2 cellular contexts compared by ENCODE assay signal in genomic region chr12:56260380-56260779, GRCh38.
TF ChIP-seq lines count a peak whose summit lies in the region.

No MANE protein-coding gene starts in this region.

TF ChIP-seq in A549, 52 proteins besides CTCF, POLR2A, EP300 and RAD21:
- TF ChIP-seq HOXB5 (CRISPR knock-in tag; IDR thresholded peaks at IDR 0.05) (no peak), ZSCAN20 (CRISPR knock-in tag; IDR thresholded peaks at IDR 0.05) (no peak), PHF8 (IDR thresholded peaks at IDR 0.05; ENCODE audit: borderline replicate concordance, low read depth) (no peak), HES2 (IDR thresholded peaks at IDR 0.05) (no peak), ATOH8 (CRISPR knock-in tag; IDR thresholded peaks at IDR 0.05; ENCODE audit: low read depth) (no peak), ESRRA (IDR thresholded peaks at IDR 0.05; ENCODE audit: borderline replicate concordance, low read length) (no peak), ELK1 (IDR thresholded peaks at IDR 0.05; ENCODE audit: low read depth, low read length) (no peak), MAFK (IDR thresholded peaks at IDR 0.05; ENCODE audit: partially characterized antibody) (no peak), HOXA7 (CRISPR knock-in tag; IDR thresholded peaks at IDR 0.05) (no peak), ZFP36 (IDR thresholded peaks at IDR 0.05; ENCODE audit: borderline replicate concordance, partially characterized antibody) (no peak), SREBF2 (IDR thresholded peaks at IDR 0.05) (no peak), KDM5A (IDR thresholded peaks at IDR 0.05) (no peak), GATA3 (IDR thresholded peaks at IDR 0.05; ENCODE audit: borderline replicate concordance) (no peak), ZNF302 (CRISPR knock-in tag; IDR thresholded peaks at IDR 0.05) (no peak), KDM1A (IDR thresholded peaks at IDR 0.05; ENCODE audit: low read depth) (no peak), MAX (IDR thresholded peaks at IDR 0.05) (no peak), REST (IDR thresholded peaks at IDR 0.05) (no peak), RFX5 (IDR thresholded peaks at IDR 0.05) (no peak), CHD4 (IDR thresholded peaks at IDR 0.05; ENCODE audit: borderline replicate concordance) (no peak)

TF ChIP-seq in SK-N-SH treated with all-trans-retinoic acid at 6 μM for 48 hours, 23 proteins besides CTCF, POLR2A, EP300 and RAD21:
- TF ChIP-seq PPARA (CRISPR knock-in tag; IDR thresholded peaks at IDR 0.05; ENCODE audit: borderline replicate concordance) (no peak), OSR1 (CRISPR knock-in tag; IDR thresholded peaks at IDR 0.05) (no peak), ESRRG (CRISPR knock-in tag; IDR thresholded peaks at IDR 0.05) (no peak), SNAI2 (CRISPR knock-in tag; IDR thresholded peaks at IDR 0.05) (no peak)
